ENCODE assay signal across 35 cellular contexts in genomic region chr17:55462234-55462633, GRCh38. TPM values are rescaled to one million over a fixed set of nuclear protein-coding genes. Genes with fewer than 3 reads are reported as not detected.
"Had no signal": no experiment of that assay in that cellular context is flagged by ENCODE, and none has a peak within 500 bp of the region (broad histone marks: within the 10 kb centered on the region; RNA-seq: fewer than 3 reads in every experiment).

No MANE protein-coding gene starts in this region.

- H3K9ac ChIP-seq: neural progenitor cell, parathyroid adenoma had no signal

- H3K9me3 ChIP-seq: ovary, psoas muscle, spleen, suprapubic skin, testis, tibial artery, transverse colon, upper lobe of left lung, vagina had no signal

- H3K27ac ChIP-seq: neural progenitor cell, ovary, parathyroid adenoma, psoas muscle, skin epidermis, spleen, suprapubic skin, testis, tibial artery, transverse colon, upper lobe of left lung, vagina had no signal

- H3K27me3 ChIP-seq: neural progenitor cell, ovary, testis, transverse colon, upper lobe of left lung, vagina had no signal

- H3K36me3 ChIP-seq: neural progenitor cell, ovary, spleen, suprapubic skin, tibial artery, transverse colon, upper lobe of left lung, vagina had no signal

- H3K4me2 ChIP-seq: neural progenitor cell, smooth muscle cell had no signal

- FAIRE-seq: urothelium cell line had no signal

- ATAC-seq: natural killer cell; psoas muscle; right cardiac atrium; sciatic nerve; stimulated activated memory B cell treated with anti-CD40 and anti-IgM and Interleukin-4, amounts not matched to agents 10 μg/mL and 1 μg/mL and 100 μg/mL, for 72 hours; stimulated activated naive CD8-positive, alpha-beta T cell treated with anti-CD3 and anti-CD28 coated beads, Interleukin-15, amount 100 ng/mL, for 72 hours; stimulated activated naive CD8-positive, alpha-beta T cell treated with anti-CD3 and anti-CD28 coated beads, Interleukin-15, Interleukin-2, amounts not matched to agents 100 U/mL and 50 U/mL, for 24 hours had no signal

- H3K4me1 ChIP-seq: psoas muscle, tibial artery, transverse colon, upper lobe of left lung, vagina had no signal

- H3K4me3 ChIP-seq: neural progenitor cell, ovary, psoas muscle, skin epidermis, smooth muscle cell, spleen, suprapubic skin, testis, tibial artery, transverse colon, upper lobe of left lung, vagina had no signal

- H2AFZ ChIP-seq: neural progenitor cell, parathyroid adenoma had no signal

- DNase-seq: natural killer cell; occipital lobe; ovary; posterior cingulate gyrus; psoas muscle; right cardiac atrium; spleen; stimulated activated CD4-positive, alpha-beta T cell treated with anti-CD3 and anti-CD28 coated beads, Interleukin-12 subunit alpha, Interleukin-12 subunit beta, amount 100 ng/mL, for 4 hours; stimulated activated CD4-positive, alpha-beta T cell treated with anti-CD3 and anti-CD28 coated beads, Interleukin-1b, Interleukin-23, amount 100 ng/mL, for 48 hours; stimulated activated CD4-positive, alpha-beta T cell treated with anti-CD3 and anti-CD28 coated beads, Interleukin-4, amount 100 ng/mL, for 1 hour; stimulated activated CD4-positive, alpha-beta T cell treated with anti-CD3 and anti-CD28 coated beads, Interleukin-4, amount 100 ng/mL, for 4 hours; stimulated activated CD8-positive, alpha-beta memory T cell treated with anti-CD3 and anti-CD28 coated beads, Interleukin-4, amount 100 ng/mL, for 48 hours; stimulated activated naive CD4-positive, alpha-beta T cell; stimulated activated naive CD8-positive, alpha-beta T cell treated with anti-CD3 and anti-CD28 coated beads, Interleukin-15, amount 100 ng/mL, for 72 hours; stimulated activated naive CD8-positive, alpha-beta T cell treated with anti-CD3 and anti-CD28 coated beads, Interleukin-15, Interleukin-2, amounts not matched to agents 100 U/mL and 50 U/mL, for 24 hours; substantia nigra; testis; tibial artery; transverse colon; upper lobe of left lung had no signal

- H3K79me2 ChIP-seq: parathyroid adenoma had no signal

RNA-seq across cellular contexts. Expression of gene SMIM36, which starts 49.0 kb away (rescaled TPM):
- total RNA-seq: natural killer cell, occipital lobe, osteoblast, ovary, progenitor cell of endocrine pancreas, psoas muscle, renal cortical epithelial cell, right cardiac atrium, sciatic nerve, smooth muscle cell, spleen, suprapubic skin, transverse colon, upper lobe of left lung, ureter, vagina had no signal
- polyA plus RNA-seq: neural cell, ovary, psoas muscle, right cardiac atrium, smooth muscle cell, spleen, thymus had no signal
